In the genomic region with DNA sequence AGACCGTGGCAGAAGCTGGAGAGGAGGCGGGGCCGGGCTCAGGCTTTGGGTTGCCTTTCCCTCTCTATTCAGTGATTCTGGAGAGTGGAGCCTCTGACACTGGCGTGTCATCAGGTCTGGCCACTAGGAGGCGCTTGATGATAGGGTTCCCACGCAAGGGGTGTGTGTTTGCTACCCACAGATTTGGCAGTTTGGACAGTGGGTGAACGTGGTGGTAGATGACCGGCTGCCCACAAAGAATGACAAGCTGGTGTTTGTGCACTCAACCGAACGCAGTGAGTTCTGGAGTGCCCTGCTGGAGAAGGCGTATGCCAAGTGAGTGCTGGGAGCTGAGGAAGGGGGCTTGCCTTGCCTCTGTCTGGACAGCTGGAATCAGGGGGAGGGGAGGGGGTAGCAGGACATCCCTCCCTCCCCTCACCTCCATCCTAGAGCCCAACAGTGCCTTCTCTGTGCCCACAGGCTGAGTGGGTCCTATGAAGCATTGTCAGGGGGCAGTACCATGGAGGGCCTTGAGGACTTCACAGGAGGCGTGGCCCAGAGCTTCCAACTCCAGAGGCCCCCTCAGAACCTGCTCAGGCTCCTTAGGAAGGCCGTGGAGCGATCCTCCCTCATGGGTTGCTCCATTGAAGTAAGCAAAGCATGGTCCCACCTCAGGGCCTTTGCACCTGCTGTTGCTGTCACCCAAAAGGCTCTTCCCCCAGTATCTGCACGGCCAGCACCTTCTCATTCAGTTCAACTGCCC, we compare ENCODE assay signal across 8 cellular contexts. TPM values are rescaled to one million over a fixed set of nuclear protein-coding genes. Genes with fewer than 3 reads are reported as not detected.
DNase-seq lines count a peak whose midpoint lies in the region; ATAC-seq lines count a peak whose summit lies in the region.

No MANE protein-coding gene starts in this region.

- H2BK15ac ChIP-seq in mesenchymal stem cell (ENCODE audit: low read depth, poor library complexity, severe bottlenecking) = no peak overlapping the region

- no peak overlapping the region for H4K91ac ChIP-seq in mesenchymal stem cell (ENCODE audit: low read length)

- WGBS in mesenchymal stem cell = 24% methylated on average over 12 of the region's 15 CpGs

- H3K4me1 ChIP-seq in mesenchymal stem cell (ENCODE audit: control insufficient read depth, insufficient read depth, low read depth, low read length) = peaks cover 11% of the 10 kb centered on the region

- no peak overlapping the region for H3K23ac ChIP-seq in mesenchymal stem cell (ENCODE audit: low read length in 2 of 2)

- H3K14ac ChIP-seq in mesenchymal stem cell (ENCODE audit: low read length in 2 of 2) = no peak overlapping the region

- no peak overlapping the region for H3K4me3 ChIP-seq in mesenchymal stem cell (ENCODE audit: insufficient read depth in 1 of 2, low read depth in 1 of 2, low read length in 2 of 2)

- no peak overlapping the region for H2BK5ac ChIP-seq in mesenchymal stem cell (ENCODE audit: low read depth, low read length, poor library complexity, severe bottlenecking)

- H3K18ac ChIP-seq in mesenchymal stem cell (ENCODE audit: low read depth in 1 of 2, low read length in 2 of 2) = peak overlapping the region in 1 of 2 experiments; percentile 13

- no peaks in the 10 kb centered on the region for H3K9me3 ChIP-seq in mesenchymal stem cell (ENCODE audit: control insufficient read depth, low read length)

- DNase-seq in ACHN (peak; percentile 89), NCI-H774 (lab: John Stamatoyannopoulos, UW) (peak; percentile 65), ecto neural progenitor cell (ENCODE audit: low spot score) (peak; percentile 86), mesenchymal stem cell (peak; percentile 77)
- DNase-seq in activated CD4-positive, alpha-beta T cell treated with anti-CD3 and anti-CD28 coated beads, Interleukin-2, amount 50 U/mL, for 4 hours = peak; percentile 74 to 77
- DNase-seq in stimulated activated CD8-positive, alpha-beta memory T cell treated with anti-CD3 and anti-CD28 coated beads, Interleukin-15, amount 100 ng/mL, for 4 hours (ENCODE audit: low read depth in 2 of 2) = peak; percentile 40 to 62

- H3K27ac ChIP-seq in mesenchymal stem cell (ENCODE audit: low read length, poor library complexity, severe bottlenecking) = no peak overlapping the region

- no peaks in the 10 kb centered on the region for H3K36me3 ChIP-seq in mesenchymal stem cell (ENCODE audit: control insufficient read depth in 1 of 2, insufficient read depth in 2 of 2, low read depth in 1 of 2, low read length in 2 of 2)

- in situ Hi-C loops in ACHN (cut with HindIII; ENCODE audit: low pct_ligation_motif_present, low pct_unique_long_range_greater_than_20kb, low sequenced_read_pairs) = no loop called here

- H3K79me1 ChIP-seq in mesenchymal stem cell (replicated peaks; ENCODE audit: low read length, poor library complexity, severe bottlenecking) = no peaks in the 10 kb centered on the region

- H4K8ac ChIP-seq in mesenchymal stem cell (ENCODE audit: low read length) = no peak overlapping the region

- no peak overlapping the region for H2BK120ac ChIP-seq in mesenchymal stem cell (ENCODE audit: low read depth, low read length)

- H3K27me3 ChIP-seq in mesenchymal stem cell (ENCODE audit: control insufficient read depth in 1 of 2, insufficient read depth in 1 of 2, low read length in 2 of 2) = peaks cover 18 to 21% of the 10 kb centered on the region in 2 experiments

- no peak overlapping the region for H3K9ac ChIP-seq in mesenchymal stem cell (ENCODE audit: low read length)

- no peak overlapping the region for H3K4ac ChIP-seq in mesenchymal stem cell (ENCODE audit: low read depth in 1 of 2, low read length in 2 of 2)

- peak overlapping the region in 1 of 2 experiments; percentile 8 for H2BK12ac ChIP-seq in mesenchymal stem cell (ENCODE audit: low read length in 2 of 2)

- ATAC-seq in GM18498 (IDR thresholded peaks at IDR 0.05; ENCODE audit: unreplicated experiment) (peak; percentile 72), HG03342 (IDR thresholded peaks at IDR 0.05; ENCODE audit: unreplicated experiment) (peak; percentile 47)

- no peak overlapping the region for H2AK5ac ChIP-seq in mesenchymal stem cell (ENCODE audit: low read length, severe bottlenecking)

- H2AFZ ChIP-seq in mesenchymal stem cell (ENCODE audit: low read depth, low read length) = no peak overlapping the region

- H3K4me2 ChIP-seq in mesenchymal stem cell (ENCODE audit: low read length, poor library complexity, severe bottlenecking) = no peak overlapping the region

RNA-seq across cellular contexts. Expression of gene CAPN11, which starts 14.3 kb away (rescaled TPM):
- not detected for polyA plus RNA-seq in mesenchymal stem cell (2013, experiment 1 of 2)
- not detected for polyA plus RNA-seq in mesenchymal stem cell (2013, experiment 2 of 2)

RNA-seq across cellular contexts. Expression of gene MYMX, which starts 43.8 kb away (rescaled TPM):
- polyA plus RNA-seq in mesenchymal stem cell (2013, experiment 1 of 2) = not detected
- polyA plus RNA-seq in mesenchymal stem cell (2013, experiment 2 of 2) = not detected

RNA-seq across cellular contexts. Expression of gene TMEM63B, which starts 45.6 kb away (rescaled TPM):
- 28.7 TPM for polyA plus RNA-seq in mesenchymal stem cell (2013, experiment 1 of 2)
- polyA plus RNA-seq in mesenchymal stem cell (2013, experiment 2 of 2) = 27.8 TPM

RNA-seq across cellular contexts. Expression of gene MRPL14, which starts 45.7 kb away (rescaled TPM):
- polyA plus RNA-seq in mesenchymal stem cell (2013, experiment 1 of 2) = 59.8 TPM
- polyA plus RNA-seq in mesenchymal stem cell (2013, experiment 2 of 2) = 63.5 TPM

RNA-seq across cellular contexts. Expression of gene SLC29A1, which starts 50.5 kb away (rescaled TPM):
- 31.6 TPM for polyA plus RNA-seq in mesenchymal stem cell (2013, experiment 1 of 2)
- 29.2 TPM for polyA plus RNA-seq in mesenchymal stem cell (2013, experiment 2 of 2)
